In the genomic region with DNA sequence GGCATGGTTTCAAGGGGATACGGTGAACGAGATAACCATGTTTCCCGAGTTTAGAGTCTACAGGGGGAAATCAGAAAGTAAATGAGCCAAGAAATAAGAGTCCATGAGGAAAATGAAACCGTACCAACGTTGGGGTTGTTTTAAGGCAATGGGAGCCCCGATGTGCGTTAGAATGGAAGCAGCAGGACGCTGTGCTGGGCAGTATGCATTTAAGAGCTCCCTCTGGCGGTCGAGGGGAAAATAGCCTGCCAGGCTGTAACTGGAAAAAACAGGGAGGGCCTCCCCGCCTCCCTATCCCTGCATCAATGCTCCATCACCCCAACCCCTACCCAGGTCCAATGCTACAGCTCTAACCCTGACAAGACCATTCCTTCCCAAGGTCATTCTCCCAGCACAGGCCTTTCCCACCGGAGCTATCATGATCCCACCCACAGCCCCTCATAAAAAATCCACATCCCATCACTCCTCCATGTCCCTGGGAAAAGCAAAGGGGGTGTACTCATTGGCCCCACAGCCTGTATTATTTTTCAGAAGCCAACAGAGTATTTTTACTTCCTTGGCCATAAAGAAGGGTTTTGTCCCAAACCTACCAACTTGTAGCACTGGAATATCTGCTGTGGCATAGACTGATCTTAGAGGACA, we compare ENCODE assay signal across 8 cellular contexts.
DNase-seq lines count a peak whose midpoint lies in the region; ATAC-seq and TF ChIP-seq lines count a peak whose summit lies in the region.

No MANE protein-coding gene starts in this region.

- no peak overlapping the region for H3K27ac Mint-ChIP-seq in glutamatergic neuron (ENCODE audit: unreplicated experiment)

- no peak overlapping the region for H3K4me3 Mint-ChIP-seq in glutamatergic neuron (ENCODE audit: unreplicated experiment)

- no peaks in the 10 kb centered on the region for H3K27me3 Mint-ChIP-seq in glutamatergic neuron (ENCODE audit: unreplicated experiment)

- no peak for ATAC-seq in GM19324 (IDR thresholded peaks at IDR 0.05; ENCODE audit: low FRiP score, unreplicated experiment)

- peaks cover 6% of the 10 kb centered on the region for H3K36me3 Mint-ChIP-seq in glutamatergic neuron (ENCODE audit: unreplicated experiment)

- TF ChIP-seq CTCF in glutamatergic neuron (IDR thresholded peaks at IDR 0.05; ENCODE audit: partially characterized antibody, unreplicated experiment): peak; percentile 87

- DNase-seq in AG20443 (ENCODE audit: low spot score) (peak; percentile 72), GM19240 (ENCODE audit: insufficient read length, low spot score) (peak; percentile 38), NCI-H526 treated with DMSO at 0.1 percent for 48 hours (lab: John Stamatoyannopoulos, UW) (peak; percentile 1), activated T-cell treated with anti-CD3 and anti-CD28 coated beads for 4 hours (peak; percentile 1), glutamatergic neuron (peak; percentile 81), renal cortical epithelial cell (ENCODE audit: low read depth) (peak; percentile 37), hippocampal formation (lab: John Stamatoyannopoulos, UW) (no peak)

- H3K9me3 Mint-ChIP-seq in glutamatergic neuron (ENCODE audit: unreplicated experiment): peaks cover 2% of the 10 kb centered on the region

- H3K4me1 Mint-ChIP-seq in glutamatergic neuron (ENCODE audit: low read depth, unreplicated experiment): peaks cover 6% of the 10 kb centered on the region

Comparison
In these comparisons a context has a peak if more than half of its experiments do, and no peak if none do; other contexts are left out.
1. DNase-seq: peak in AG20443 (single experiment), GM19240 (single experiment), NCI-H526 treated with DMSO at 0.1 percent for 48 hours (single experiment), activated T-cell treated with anti-CD3 and anti-CD28 coated beads for 4 hours (single experiment), glutamatergic neuron (single experiment) and renal cortical epithelial cell (single experiment); none in hippocampal formation (0 of 2).